Comparison of ENCODE assay signal across 38 cellular contexts in the genomic region with DNA sequence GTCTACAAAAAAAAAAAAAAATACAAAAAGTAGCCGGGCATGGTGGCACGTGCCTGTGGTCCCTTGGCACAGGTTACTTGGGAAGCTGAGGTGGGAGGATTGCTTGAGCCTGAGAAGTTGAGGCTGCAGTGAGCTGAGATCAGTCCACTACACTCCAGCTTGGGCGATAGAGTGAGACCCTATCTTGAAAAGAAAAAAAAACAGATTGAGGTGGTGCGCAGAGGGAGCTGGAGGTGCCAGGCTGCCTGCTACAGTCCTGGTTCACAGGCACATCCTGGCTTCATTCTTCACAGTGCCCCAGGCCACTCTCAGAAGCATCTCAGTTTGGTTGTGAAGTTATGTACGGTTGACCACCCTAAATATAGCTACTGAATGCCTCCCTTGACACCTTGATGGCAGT. TPM values are rescaled to one million over a fixed set of nuclear protein-coding genes. Genes with fewer than 3 reads are reported as not detected.
"Had no signal": no experiment of that assay in that cellular context is flagged by ENCODE, and none has a peak within 500 bp of the region (broad histone marks: within the 10 kb centered on the region; RNA-seq: fewer than 3 reads in every experiment).

No MANE protein-coding gene starts in this region.

- H3K9me3 ChIP-seq: MG63 had no signal

- H3K27ac ChIP-seq: KMS-11 had no signal

- H3K9ac ChIP-seq: KMS-11 had no signal

- H3K4me3 ChIP-seq: MG63 had no signal

- H3K4me2 ChIP-seq: KMS-11 had no signal

- H3K27me3 ChIP-seq: MG63 had no signal

- DNase-seq: Karpas-422, Kasumi-1, KG1, MG63, MM.1S, MV-4-11, NCI-H1048, NCI-H1092, NCI-H1092 treated with DMSO at 0.1 percent for 48 hours, NCI-H1105, NCI-H1105 treated with DMSO at 0.1 percent for 48 hours, NCI-H1417, NCI-H1417 treated with DMSO at 0.1 percent for 48 hours, NCI-H1436, NCI-H1436 treated with DMSO at 0.1 percent for 48 hours, NCI-H146, NCI-H1694, NCI-H1694 treated with DMSO at 0.1 percent for 48 hours, NCI-H187, NCI-H187 treated with DMSO at 0.1 percent for 48 hours, NCI-H1930, NCI-H2029, NCI-H2029 treated with DMSO at 0.1 percent for 48 hours, NCI-H2081, NCI-H2081 treated with DMSO at 0.1 percent for 48 hours, NCI-H2107, NCI-H2171, NCI-H2171 treated with DMSO at 0.1 percent for 48 hours, NCI-H2227 treated with DMSO at 0.1 percent for 48 hours, NCI-H226, NCI-H345, NCI-H446, NCI-H446 treated with DMSO at 0.1 percent for 48 hours had no signal

RNA-seq across cellular contexts. Expression of gene MMP21, which starts 4.8 kb away (rescaled TPM):
- total RNA-seq: LHCN-M2, M059J, MCF 10A, NCI-H460 had no signal
